20 cellular contexts compared by ENCODE assay signal in genomic region chr18:27901424-27902226, GRCh38.
A peak's percentile ranks its signal among the peaks of the same experiment; 100 is the strongest.
DNase-seq lines count a peak whose midpoint lies in the region; FAIRE-seq and TF ChIP-seq lines count a peak whose summit lies in the region.
"Had no signal": no experiment of that assay in that cellular context is flagged by ENCODE, and none has a peak within 500 bp of the region (broad histone marks: within the 10 kb centered on the region; RNA-seq: fewer than 3 reads in every experiment).

No MANE protein-coding gene starts in this region.

- H3K9ac ChIP-seq in mesenchymal stem cell (ENCODE audit: low read length) = no peak overlapping the region

- H3K79me2 ChIP-seq in hepatocyte = no peaks in the 10 kb centered on the region

- H3K14ac ChIP-seq in mesenchymal stem cell (ENCODE audit: low read length in 2 of 2) = no peak overlapping the region

- H2BK5ac ChIP-seq in mesenchymal stem cell (ENCODE audit: low read depth, low read length, poor library complexity, severe bottlenecking) = no peak overlapping the region

- H3K27ac ChIP-seq in hepatocyte (no peak overlapping the region), mesenchymal stem cell (ENCODE audit: low read length, poor library complexity, severe bottlenecking) (no peak overlapping the region)
- H3K27ac ChIP-seq: A549 had no signal

- H2BK120ac ChIP-seq in mesenchymal stem cell (ENCODE audit: low read depth, low read length) = no peak overlapping the region

- no peak overlapping the region for H2BK12ac ChIP-seq in mesenchymal stem cell (ENCODE audit: low read length in 2 of 2)

- no peak for TF ChIP-seq CTCF in D721Med (IDR thresholded peaks at IDR 0.05; ENCODE audit: insufficient read depth, missing control alignments)
- no peak for TF ChIP-seq CTCF in hepatocyte (IDR thresholded peaks at IDR 0.05; ENCODE audit: poor library complexity)

- H2AFZ ChIP-seq in hepatocyte = no peak overlapping the region
- no peak overlapping the region for H2AFZ ChIP-seq in mesenchymal stem cell (ENCODE audit: low read depth, low read length)
- H2AFZ ChIP-seq: GM23338 had no signal

- DNase-seq in D721Med (ENCODE audit: insufficient read length, low spot score) (no peak), HuH-7 (ENCODE audit: low spot score) (peak; percentile 5), NCI-H345 treated with DMSO at 0.1 percent for 48 hours (lab: John Stamatoyannopoulos, UW; ENCODE audit: unreplicated experiment) (peak; percentile 22), hepatocyte (ENCODE audit: low spot score) (no peak), NCI-H2196 treated with DMSO at 0.1 percent for 48 hours (lab: John Stamatoyannopoulos, UW; ENCODE audit: unreplicated experiment) (no peak), mesenchymal stem cell (no peak), inferior parietal cortex (ENCODE audit: extremely low spot score) (no peak)
- DNase-seq: CD4-positive, alpha-beta T cell; DMS53; Kasumi-1; MG63; NCI-H1105; NCI-H1694 treated with DMSO at 0.1 percent for 48 hours; NCI-H2171 treated with DMSO at 0.1 percent for 48 hours; NCI-H524 treated with DMSO at 0.1 percent for 48 hours had no signal

- H3K9me3 ChIP-seq in hepatocyte (ENCODE audit: low read depth) = no peaks in the 10 kb centered on the region
- peaks cover 5% of the 10 kb centered on the region for H3K9me3 ChIP-seq in mesenchymal stem cell (ENCODE audit: control insufficient read depth, low read length)
- H3K9me3 ChIP-seq: Caco-2, MG63 had no signal

- no peak overlapping the region for H3K18ac ChIP-seq in mesenchymal stem cell (ENCODE audit: low read depth in 1 of 2, low read length in 2 of 2)

- peak; percentile 51 for FAIRE-seq in D721Med (lab: Jason Lieb, UNC)
- FAIRE-seq: A549, GM12892, GM18507 had no signal

- H4K91ac ChIP-seq in mesenchymal stem cell (ENCODE audit: low read length) = no peak overlapping the region

- H3K4me2 ChIP-seq in hepatocyte (peak overlapping the region; percentile 37), mesenchymal stem cell (ENCODE audit: low read length, poor library complexity, severe bottlenecking) (no peak overlapping the region)
- H3K4me2 ChIP-seq: A549, GM23338 had no signal

- H3K4me1 ChIP-seq in hepatocyte (ENCODE audit: insufficient read depth) (no peaks in the 10 kb centered on the region), mesenchymal stem cell (ENCODE audit: control insufficient read depth, insufficient read depth, low read depth, low read length) (no peaks in the 10 kb centered on the region)
- H3K4me1 ChIP-seq: A549 had no signal

- H2AK5ac ChIP-seq in mesenchymal stem cell (ENCODE audit: low read length, severe bottlenecking) = no peak overlapping the region

- H3K9me2 ChIP-seq in hepatocyte (replicated peaks; ENCODE audit: insufficient read depth) = no peaks in the 10 kb centered on the region

- no peaks in the 10 kb centered on the region for H4K20me1 ChIP-seq in hepatocyte (ENCODE audit: insufficient read depth, poor library complexity, severe bottlenecking)

- H3K36me3 ChIP-seq in hepatocyte (replicated peaks; ENCODE audit: insufficient read depth, low read depth) (no peaks in the 10 kb centered on the region), mesenchymal stem cell (ENCODE audit: control insufficient read depth in 1 of 2, insufficient read depth in 2 of 2, low read depth in 1 of 2, low read length in 2 of 2) (no peaks in the 10 kb centered on the region)
- H3K36me3 ChIP-seq: MG63 had no signal

- H3K4me3 ChIP-seq in hepatocyte = no peak overlapping the region
- H3K4me3 ChIP-seq in mesenchymal stem cell (ENCODE audit: insufficient read depth in 1 of 2, low read depth in 1 of 2, low read length in 2 of 2) = no peak overlapping the region
- H3K4me3 ChIP-seq: A549, GM23338, MG63 had no signal

- 50% methylated on average over 4 of the region's 4 CpGs for WGBS in hepatocyte (ENCODE audit: low lambda C conversion rate, missing lambda C conversion rate)
- 92% methylated on average over 4 of the region's 4 CpGs for WGBS in mesenchymal stem cell

- H2BK15ac ChIP-seq in mesenchymal stem cell (ENCODE audit: low read depth, poor library complexity, severe bottlenecking) = no peak overlapping the region

- no peak overlapping the region for H3K4ac ChIP-seq in mesenchymal stem cell (ENCODE audit: low read depth in 1 of 2, low read length in 2 of 2)

- H3K27me3 ChIP-seq in hepatocyte (no peaks in the 10 kb centered on the region), mesenchymal stem cell (ENCODE audit: control insufficient read depth in 1 of 2, insufficient read depth in 1 of 2, low read length in 2 of 2) (no peaks in the 10 kb centered on the region)
- H3K27me3 ChIP-seq: MG63 had no signal

- H3K79me1 ChIP-seq in mesenchymal stem cell (replicated peaks; ENCODE audit: low read length, poor library complexity, severe bottlenecking) = no peaks in the 10 kb centered on the region

- H4K8ac ChIP-seq in mesenchymal stem cell (ENCODE audit: low read length) = no peak overlapping the region

- H3K23ac ChIP-seq in mesenchymal stem cell (ENCODE audit: low read length in 2 of 2) = no peak overlapping the region

Comparison
In these comparisons a context has a peak if more than half of its experiments do, and no peak if none do; other contexts are left out.
1. DNase-seq: peak in HuH-7 (single experiment) and NCI-H345 treated with DMSO at 0.1 percent for 48 hours (single experiment); none in D721Med (single experiment), hepatocyte (single experiment), NCI-H2196 treated with DMSO at 0.1 percent for 48 hours (single experiment), mesenchymal stem cell (single experiment) and inferior parietal cortex (single experiment).